1 cellular context compared by ENCODE assay signal in genomic region chr17:5587431-5588032, GRCh38.
TF ChIP-seq lines count a peak whose summit lies in the region.

No MANE protein-coding gene starts in this region.

TF ChIP-seq in GM23338, 12 proteins besides CTCF, POLR2A, EP300 and RAD21 (continued from another document):
- TF ChIP-seq, protein P1, sequence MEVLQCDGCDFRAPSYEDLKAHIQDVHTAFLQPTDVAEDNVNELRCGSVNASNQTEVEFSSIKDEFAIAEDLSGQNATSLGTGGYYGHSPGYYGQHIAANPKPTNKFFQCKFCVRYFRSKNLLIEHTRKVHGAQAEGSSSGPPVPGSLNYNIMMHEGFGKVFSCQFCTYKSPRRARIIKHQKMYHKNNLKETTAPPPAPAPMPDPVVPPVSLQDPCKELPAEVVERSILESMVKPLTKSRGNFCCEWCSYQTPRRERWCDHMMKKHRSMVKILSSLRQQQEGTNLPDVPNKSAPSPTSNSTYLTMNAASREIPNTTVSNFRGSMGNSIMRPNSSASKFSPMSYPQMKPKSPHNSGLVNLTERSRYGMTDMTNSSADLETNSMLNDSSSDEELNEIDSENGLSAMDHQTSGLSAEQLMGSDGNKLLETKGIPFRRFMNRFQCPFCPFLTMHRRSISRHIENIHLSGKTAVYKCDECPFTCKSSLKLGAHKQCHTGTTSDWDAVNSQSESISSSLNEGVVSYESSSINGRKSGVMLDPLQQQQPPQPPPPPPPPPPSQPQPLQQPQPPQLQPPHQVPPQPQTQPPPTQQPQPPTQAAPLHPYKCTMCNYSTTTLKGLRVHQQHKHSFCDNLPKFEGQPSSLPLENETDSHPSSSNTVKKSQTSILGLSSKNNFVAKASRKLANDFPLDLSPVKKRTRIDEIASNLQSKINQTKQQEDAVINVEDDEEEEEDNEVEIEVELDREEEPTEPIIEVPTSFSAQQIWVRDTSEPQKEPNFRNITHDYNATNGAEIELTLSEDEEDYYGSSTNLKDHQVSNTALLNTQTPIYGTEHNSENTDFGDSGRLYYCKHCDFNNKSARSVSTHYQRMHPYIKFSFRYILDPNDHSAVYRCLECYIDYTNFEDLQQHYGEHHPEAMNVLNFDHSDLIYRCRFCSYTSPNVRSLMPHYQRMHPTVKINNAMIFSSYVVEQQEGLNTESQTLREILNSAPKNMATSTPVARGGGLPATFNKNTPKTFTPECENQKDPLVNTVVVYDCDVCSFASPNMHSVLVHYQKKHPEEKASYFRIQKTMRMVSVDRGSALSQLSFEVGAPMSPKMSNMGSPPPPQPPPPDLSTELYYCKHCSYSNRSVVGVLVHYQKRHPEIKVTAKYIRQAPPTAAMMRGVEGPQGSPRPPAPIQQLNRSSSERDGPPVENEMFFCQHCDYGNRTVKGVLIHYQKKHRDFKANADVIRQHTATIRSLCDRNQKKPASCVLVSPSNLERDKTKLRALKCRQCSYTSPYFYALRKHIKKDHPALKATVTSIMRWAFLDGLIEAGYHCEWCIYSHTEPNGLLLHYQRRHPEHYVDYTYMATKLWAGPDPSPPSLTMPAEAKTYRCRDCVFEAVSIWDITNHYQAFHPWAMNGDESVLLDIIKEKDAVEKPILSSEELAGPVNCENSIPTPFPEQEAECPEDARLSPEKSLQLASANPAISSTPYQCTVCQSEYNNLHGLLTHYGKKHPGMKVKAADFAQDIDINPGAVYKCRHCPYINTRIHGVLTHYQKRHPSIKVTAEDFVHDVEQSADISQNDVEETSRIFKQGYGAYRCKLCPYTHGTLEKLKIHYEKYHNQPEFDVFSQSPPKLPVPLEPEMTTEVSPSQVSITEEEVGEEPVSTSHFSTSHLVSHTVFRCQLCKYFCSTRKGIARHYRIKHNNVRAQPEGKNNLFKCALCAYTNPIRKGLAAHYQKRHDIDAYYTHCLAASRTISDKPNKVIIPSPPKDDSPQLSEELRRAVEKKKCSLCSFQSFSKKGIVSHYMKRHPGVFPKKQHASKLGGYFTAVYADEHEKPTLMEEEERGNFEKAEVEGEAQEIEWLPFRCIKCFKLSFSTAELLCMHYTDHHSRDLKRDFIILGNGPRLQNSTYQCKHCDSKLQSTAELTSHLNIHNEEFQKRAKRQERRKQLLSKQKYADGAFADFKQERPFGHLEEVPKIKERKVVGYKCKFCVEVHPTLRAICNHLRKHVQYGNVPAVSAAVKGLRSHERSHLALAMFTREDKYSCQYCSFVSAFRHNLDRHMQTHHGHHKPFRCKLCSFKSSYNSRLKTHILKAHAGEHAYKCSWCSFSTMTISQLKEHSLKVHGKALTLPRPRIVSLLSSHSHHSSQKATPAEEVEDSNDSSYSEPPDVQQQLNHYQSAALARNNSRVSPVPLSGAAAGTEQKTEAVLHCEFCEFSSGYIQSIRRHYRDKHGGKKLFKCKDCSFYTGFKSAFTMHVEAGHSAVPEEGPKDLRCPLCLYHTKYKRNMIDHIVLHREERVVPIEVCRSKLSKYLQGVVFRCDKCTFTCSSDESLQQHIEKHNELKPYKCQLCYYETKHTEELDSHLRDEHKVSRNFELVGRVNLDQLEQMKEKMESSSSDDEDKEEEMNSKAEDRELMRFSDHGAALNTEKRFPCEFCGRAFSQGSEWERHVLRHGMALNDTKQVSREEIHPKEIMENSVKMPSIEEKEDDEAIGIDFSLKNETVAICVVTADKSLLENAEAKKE (CRISPR knock-in tag; IDR thresholded peaks at IDR 0.05): no peak
- TF ChIP-seq EZH2 (IDR thresholded peaks at IDR 0.05; ENCODE audit: low read depth, unreplicated experiment): no peak
- no peak for TF ChIP-seq POLR2AphosphoS5 (IDR thresholded peaks at IDR 0.05; ENCODE audit: low read depth)
- TF ChIP-seq CREB1 (CRISPR knock-in tag; IDR thresholded peaks at IDR 0.05; ENCODE audit: low read depth): no peak
- no peak for TF ChIP-seq ETS1 (IDR thresholded peaks at IDR 0.05)
